In the genomic region with DNA sequence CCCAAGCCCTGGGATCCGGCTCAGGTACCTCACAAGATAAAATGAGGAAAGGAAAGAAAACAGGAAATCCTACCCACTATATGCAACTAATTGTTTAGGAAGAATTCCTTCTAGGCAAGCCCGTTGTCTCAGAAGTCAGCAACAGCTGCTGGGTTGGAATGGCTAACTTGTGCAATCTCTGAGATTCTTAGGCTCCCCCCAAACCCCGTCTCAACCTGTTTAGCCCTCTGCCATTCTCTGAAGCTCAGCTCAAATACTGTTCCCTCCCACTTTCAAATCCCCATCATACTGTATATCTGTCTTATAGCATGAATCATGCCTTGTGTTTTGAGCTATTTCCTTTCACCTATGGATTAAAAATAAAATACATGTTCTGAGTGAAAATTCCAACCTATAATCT, we compare ENCODE assay signal across 25 cellular contexts.
"Had no signal": no experiment of that assay in that cellular context is flagged by ENCODE, and none has a peak within 500 bp of the region (broad histone marks: within the 10 kb centered on the region; RNA-seq: fewer than 3 reads in every experiment).

No MANE protein-coding gene starts in this region.

- H3K4me3 Mint-ChIP-seq: immature natural killer cell; memory B cell; naive thymus-derived CD4-positive, alpha-beta T cell; stimulated activated memory B cell treated with anti-CD40 and anti-IgM and Interleukin-4, amounts not matched to agents 10 μg/mL and 1 μg/mL and 100 μg/mL, for 72 hours; stimulated activated naive CD8-positive, alpha-beta T cell treated with anti-CD3 and anti-CD28 coated beads, Interleukin-15, Interleukin-2, amounts not matched to agents 100 ng/mL and 50 ng/mL, for 24 hours had no signal

- DNase-seq: cortex of kidney; dorsolateral prefrontal cortex; effector CD8-positive, alpha-beta T cell; esophagus squamous epithelium; foreskin fibroblast; immature natural killer cell; left ventricle myocardium inferior; lower lobe of right lung; midbrain; naive thymus-derived CD4-positive, alpha-beta T cell; psoas muscle; retina; right lobe of liver; spleen; stimulated activated CD4-positive, alpha-beta T cell treated with anti-CD3 and anti-CD28 coated beads, Interleukin-15, amount 100 ng/mL, for 24 hours; stimulated activated CD4-positive, alpha-beta T cell treated with anti-CD3 and anti-CD28 coated beads, Interleukin-1b, Interleukin-23, amount 100 ng/mL, for 48 hours; stimulated activated CD4-positive, alpha-beta T cell treated with anti-CD3 and anti-CD28 coated beads, Interleukin-4, amount 100 ng/mL, for 24 hours; transverse colon had no signal

- ATAC-seq: lower lobe of right lung; naive thymus-derived CD4-positive, alpha-beta T cell; right lobe of liver; stimulated activated memory B cell treated with anti-CD40 and anti-IgM and Interleukin-4, amounts not matched to agents 10 μg/mL and 1 μg/mL and 100 μg/mL, for 72 hours had no signal

- H3K4me1 Mint-ChIP-seq: immature natural killer cell; memory B cell; stimulated activated memory B cell treated with anti-CD40 and anti-IgM and Interleukin-4, amounts not matched to agents 10 μg/mL and 1 μg/mL and 100 μg/mL, for 72 hours had no signal

- H3K27ac ChIP-seq: dorsolateral prefrontal cortex, epithelial cell of prostate, esophagus squamous epithelium, left ventricle myocardium inferior, lower lobe of right lung, neutrophil, psoas muscle, right lobe of liver, spleen, thoracic aorta, transverse colon had no signal

- H3K4me1 ChIP-seq: lower lobe of right lung, psoas muscle, right lobe of liver, spleen, transverse colon had no signal

- H3K27me3 ChIP-seq: esophagus squamous epithelium, neutrophil, right lobe of liver, spleen, transverse colon had no signal

- H3K9me3 ChIP-seq: esophagus squamous epithelium, left ventricle myocardium inferior, lower lobe of right lung, neutrophil, psoas muscle, right lobe of liver, spleen, thoracic aorta, transverse colon had no signal

- H3K36me3 Mint-ChIP-seq: immature natural killer cell; memory B cell; naive thymus-derived CD4-positive, alpha-beta T cell; stimulated activated memory B cell treated with anti-CD40 and anti-IgM and Interleukin-4, amounts not matched to agents 10 μg/mL and 1 μg/mL and 100 μg/mL, for 72 hours had no signal

- H3K36me3 ChIP-seq: esophagus squamous epithelium, left ventricle myocardium inferior, lower lobe of right lung, neutrophil, right lobe of liver, spleen, thoracic aorta, transverse colon had no signal

- H3K27me3 Mint-ChIP-seq: stimulated activated memory B cell treated with anti-CD40 and anti-IgM and Interleukin-4, amounts not matched to agents 10 μg/mL and 1 μg/mL and 100 μg/mL, for 72 hours; stimulated activated naive CD8-positive, alpha-beta T cell treated with anti-CD3 and anti-CD28 coated beads, Interleukin-15, Interleukin-2, amounts not matched to agents 100 ng/mL and 50 ng/mL, for 24 hours had no signal

- FAIRE-seq: keratinocyte had no signal

- H3K9me3 Mint-ChIP-seq: immature natural killer cell; memory B cell; stimulated activated memory B cell treated with anti-CD40 and anti-IgM and Interleukin-4, amounts not matched to agents 10 μg/mL and 1 μg/mL and 100 μg/mL, for 72 hours; stimulated activated naive CD8-positive, alpha-beta T cell treated with anti-CD3 and anti-CD28 coated beads, Interleukin-15, Interleukin-2, amounts not matched to agents 100 ng/mL and 50 ng/mL, for 24 hours had no signal

- H3K4me3 ChIP-seq: dorsolateral prefrontal cortex, esophagus squamous epithelium, left ventricle myocardium inferior, lower lobe of right lung, psoas muscle, right lobe of liver, spleen, thoracic aorta, transverse colon had no signal

- H3K27ac Mint-ChIP-seq: immature natural killer cell; memory B cell; naive thymus-derived CD4-positive, alpha-beta T cell; stimulated activated memory B cell treated with anti-CD40 and anti-IgM and Interleukin-4, amounts not matched to agents 10 μg/mL and 1 μg/mL and 100 μg/mL, for 72 hours; stimulated activated naive CD8-positive, alpha-beta T cell treated with anti-CD3 and anti-CD28 coated beads, Interleukin-15, Interleukin-2, amounts not matched to agents 100 ng/mL and 50 ng/mL, for 24 hours had no signal
